ENCODE assay signal across 15 cellular contexts in the genomic region with DNA sequence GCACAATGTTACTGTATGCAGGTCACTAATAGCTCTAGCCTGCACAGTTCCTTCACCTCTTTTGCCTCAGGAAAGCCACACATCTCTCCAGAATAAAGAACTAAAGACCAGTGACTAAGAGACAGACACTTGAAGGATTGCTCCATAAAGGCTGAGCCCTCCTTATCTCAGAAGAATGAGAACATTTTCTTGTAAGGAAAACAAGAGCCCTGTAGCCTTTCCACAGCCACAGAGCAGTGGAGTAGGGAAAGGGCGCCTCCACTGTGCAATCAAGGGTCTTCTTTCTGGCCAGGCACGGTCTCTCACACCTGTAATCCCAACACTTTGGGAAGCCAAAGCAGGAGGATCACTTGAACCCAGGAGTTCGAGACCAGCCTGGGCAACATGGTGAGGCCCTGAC.
"Had no signal": no experiment of that assay in that cellular context is flagged by ENCODE, and none has a peak within 500 bp of the region (broad histone marks: within the 10 kb centered on the region; RNA-seq: fewer than 3 reads in every experiment).

No MANE protein-coding gene starts in this region.

- DNase-seq: activated CD4-positive, alpha-beta T cell treated with anti-CD3 and anti-CD28 coated beads for 36 hours; activated naive CD4-positive, alpha-beta T cell; cortex of kidney; effector memory CD4-positive, alpha-beta T cell; foreskin melanocyte; heart left ventricle; naive thymus-derived CD4-positive, alpha-beta T cell; right cardiac atrium; stimulated activated CD4-positive, alpha-beta T cell treated with anti-CD3 and anti-CD28 coated beads, Interleukin-2, amount 100 ng/mL, for 24 hours; stimulated activated naive B cell treated with anti-CD40 and anti-IgM and Interleukin-4, amounts not matched to agents 10 μg/mL and 1 μg/mL and 100 μg/mL, for 72 hours; T-helper 1 cell; transverse colon had no signal

- H3K9me3 Mint-ChIP-seq: activated T-helper 1 cell treated with anti-CD3 and anti-CD28 coated beads, Interleukin-12 subunit alpha, Interleukin-12 subunit beta, Interleukin-2, Interleukin-4 antibody, amounts not matched to agents 30 ng/mL and 10 ng/mL and 1 ng/mL, durations not matched to agents 14 hours and 24 hours and 36 hours; stimulated activated naive B cell treated with anti-CD40 and anti-IgM and Interleukin-4, amounts not matched to agents 10 μg/mL and 1 μg/mL and 100 μg/mL, for 72 hours had no signal

- H3K27ac ChIP-seq: ascending aorta, heart left ventricle, transverse colon, VCaP had no signal

- H3K36me3 ChIP-seq: ascending aorta, heart left ventricle, transverse colon had no signal

- H3K36me3 Mint-ChIP-seq: stimulated activated naive B cell treated with anti-CD40 and anti-IgM and Interleukin-4, amounts not matched to agents 10 μg/mL and 1 μg/mL and 100 μg/mL, for 72 hours had no signal

- H3K9me3 ChIP-seq: ascending aorta, heart left ventricle, transverse colon had no signal

- H3K27me3 ChIP-seq: ascending aorta had no signal

- H3K4me1 ChIP-seq: ascending aorta, heart left ventricle, transverse colon had no signal

- ATAC-seq: activated CD4-positive, alpha-beta T cell treated with anti-CD3 and anti-CD28 coated beads for 36 hours; heart left ventricle; naive thymus-derived CD4-positive, alpha-beta T cell; right cardiac atrium; stimulated activated naive B cell treated with anti-CD40 and anti-IgM and Interleukin-4, amounts not matched to agents 10 μg/mL and 1 μg/mL and 100 μg/mL, for 72 hours had no signal

- H3K4me1 Mint-ChIP-seq: activated CD4-positive, alpha-beta T cell treated with anti-CD3 and anti-CD28 coated beads for 36 hours; naive thymus-derived CD4-positive, alpha-beta T cell; stimulated activated naive B cell treated with anti-CD40 and anti-IgM and Interleukin-4, amounts not matched to agents 10 μg/mL and 1 μg/mL and 100 μg/mL, for 72 hours had no signal

- H3K4me3 ChIP-seq: ascending aorta, heart left ventricle, transverse colon had no signal

- H3K4me3 Mint-ChIP-seq: activated CD4-positive, alpha-beta T cell treated with anti-CD3 and anti-CD28 coated beads for 36 hours; activated T-helper 1 cell treated with anti-CD3 and anti-CD28 coated beads, Interleukin-12 subunit alpha, Interleukin-12 subunit beta, Interleukin-2, Interleukin-4 antibody, amounts not matched to agents 30 ng/mL and 10 ng/mL and 1 ng/mL, durations not matched to agents 14 hours and 24 hours and 36 hours; naive thymus-derived CD4-positive, alpha-beta T cell; stimulated activated naive B cell treated with anti-CD40 and anti-IgM and Interleukin-4, amounts not matched to agents 10 μg/mL and 1 μg/mL and 100 μg/mL, for 72 hours had no signal

- H3K27ac Mint-ChIP-seq: activated CD4-positive, alpha-beta T cell treated with anti-CD3 and anti-CD28 coated beads for 36 hours; activated T-helper 1 cell treated with anti-CD3 and anti-CD28 coated beads, Interleukin-12 subunit alpha, Interleukin-12 subunit beta, Interleukin-2, Interleukin-4 antibody, amounts not matched to agents 30 ng/mL and 10 ng/mL and 1 ng/mL, durations not matched to agents 14 hours and 24 hours and 36 hours; naive thymus-derived CD4-positive, alpha-beta T cell; stimulated activated naive B cell treated with anti-CD40 and anti-IgM and Interleukin-4, amounts not matched to agents 10 μg/mL and 1 μg/mL and 100 μg/mL, for 72 hours had no signal
